Comparison of ENCODE assay signal across 8 cellular contexts in genomic region chr12:133080051-133080618, GRCh38. TPM values are rescaled to one million over a fixed set of nuclear protein-coding genes. Genes with fewer than 3 reads are reported as not detected.
DNase-seq lines count a peak whose midpoint lies in the region; ATAC-seq and TF ChIP-seq lines count a peak whose summit lies in the region.

No MANE protein-coding gene starts in this region.

- H3K36me3 Mint-ChIP-seq in activated CD4-positive, alpha-beta memory T cell treated with anti-CD3 and anti-CD28 coated beads for 36 hours, result peaks cover 54% of the 10 kb centered on the region

- no peaks in the 10 kb centered on the region for H3K27me3 ChIP-seq in ectodermal cell (ENCODE audit: control insufficient read depth, insufficient read depth, low read length, poor library complexity, severe bottlenecking)

- H3K27me3 Mint-ChIP-seq in activated CD4-positive, alpha-beta memory T cell treated with anti-CD3 and anti-CD28 coated beads for 36 hours, result no peaks in the 10 kb centered on the region

- H3K36me3 ChIP-seq in ectodermal cell (ENCODE audit: control insufficient read depth, insufficient read depth, low read length), result peaks cover 35% of the 10 kb centered on the region

- H3K4me1 ChIP-seq in ectodermal cell (ENCODE audit: control insufficient read depth, insufficient read depth, low read length), result no peaks in the 10 kb centered on the region

- intact Hi-C loops in activated CD4-positive, alpha-beta memory T cell treated with anti-CD3 and anti-CD28 coated beads for 36 hours (cut with micrococcal nuclease), result loop anchor here (1.0 to 2.0 kb wide), 10 partner anchors 43 to 370 kb away; partner anchors contain the start of genes ANKLE2, CHFR, PGAM5 and ZNF10
- intact Hi-C loops in lower leg skin (cut with DNase I; ENCODE audit: low total_unique reads), result no loop called here

- no peak overlapping the region for H3K4me3 Mint-ChIP-seq in activated CD4-positive, alpha-beta memory T cell treated with anti-CD3 and anti-CD28 coated beads for 36 hours

- ATAC-seq in GM19351 (IDR thresholded peaks at IDR 0.05; ENCODE audit: unreplicated experiment) (peak; percentile 76), HG03520 (IDR thresholded peaks at IDR 0.05; ENCODE audit: unreplicated experiment) (peak; percentile 71)

- DNase-seq in CD1c-positive myeloid dendritic cell (ENCODE audit: extremely low spot score), result peak; percentile 99
- peak; percentile 98 for DNase-seq in NCI-H748 treated with DMSO at 0.1 percent for 48 hours (lab: John Stamatoyannopoulos, UW)
- DNase-seq in activated CD4-positive, alpha-beta memory T cell treated with anti-CD3 and anti-CD28 coated beads for 36 hours, result peak; percentile 98
- DNase-seq in lower leg skin (ENCODE audit: low spot score in 2 of 2), result peak; percentile 99
- DNase-seq in stimulated activated CD4-positive, alpha-beta T cell treated with anti-CD3 and anti-CD28 coated beads, Interleukin-4, amount 100 ng/mL, for 48 hours (ENCODE audit: low read depth in 2 of 2), result peak; percentile 88 to 90

- H3K4me3 ChIP-seq in ectodermal cell (ENCODE audit: insufficient read depth, low read depth, low read length) (peak overlapping the region; percentile 89), lower leg skin (ENCODE audit: low read depth, poor library complexity, severe bottlenecking) (peak overlapping the region; percentile 85)

- TF ChIP-seq POLR2A in lower leg skin (IDR thresholded peaks at IDR 0.05), result no peak

- H3K27ac ChIP-seq in ectodermal cell (ENCODE audit: insufficient read depth, low read depth, low read length, poor library complexity, severe bottlenecking), result peak overlapping the region; percentile 100

- H3K9me3 ChIP-seq in ectodermal cell (ENCODE audit: control insufficient read depth, low read length), result peaks cover 17% of the 10 kb centered on the region

- peaks cover 7% of the 10 kb centered on the region for H3K4me1 Mint-ChIP-seq in activated CD4-positive, alpha-beta memory T cell treated with anti-CD3 and anti-CD28 coated beads for 36 hours (ENCODE audit: low read depth)

- H3K9me3 Mint-ChIP-seq in activated CD4-positive, alpha-beta memory T cell treated with anti-CD3 and anti-CD28 coated beads for 36 hours, result peaks cover 72% of the 10 kb centered on the region

- no peak for TF ChIP-seq CTCF in lower leg skin (IDR thresholded peaks at IDR 0.05)

- CTCF ChIA-PET in activated CD4-positive, alpha-beta memory T cell treated with anti-CD3 and anti-CD28 coated beads for 36 hours (lab: Charles Lee), result interaction anchor here (0.7 to 2.1 kb wide), 3 partner anchors 50 to 101 kb away, joined by 3 to 10 read pairs (median 4); partner anchors contain the start of genes ZNF10, ZNF268 and ZNF891

- H3K27ac Mint-ChIP-seq in activated CD4-positive, alpha-beta memory T cell treated with anti-CD3 and anti-CD28 coated beads for 36 hours, result no peak overlapping the region

- POLR2A ChIA-PET in activated CD4-positive, alpha-beta memory T cell treated with anti-CD3 and anti-CD28 coated beads for 36 hours (lab: Charles Lee), result interaction anchor here (0.8 to 1.6 kb wide), 5 partner anchors 42 to 125 kb away, joined by 3 to 13 read pairs (median 6); partner anchors contain the start of genes ZNF10, ZNF26, ZNF268 and ZNF84

- WGBS in ectodermal cell, 2 experiments, result 0% methylated on average over 40 of the region's 40 CpGs
- WGBS in lower leg skin, 2 donors, result 0 to 1% methylated on average over 33 to 40 of the region's 40 CpGs

RNA-seq across cellular contexts. Expression of gene ZNF140, which starts 0.6 kb away (rescaled TPM):
- total RNA-seq in activated CD4-positive, alpha-beta memory T cell treated with anti-CD3 and anti-CD28 coated beads for 36 hours, result 10 to 100 TPM; 11.8 to 14.1 TPM
- polyA plus RNA-seq in ectodermal cell (2013, experiment 1 of 4), result 24.5 TPM
- 27.3 TPM for polyA plus RNA-seq in ectodermal cell (2013, experiment 2 of 4)
- 19.3 TPM for polyA plus RNA-seq in ectodermal cell (2013, experiment 3 of 4)
- 25.7 TPM for polyA plus RNA-seq in ectodermal cell (2013, experiment 4 of 4)
- 10 to 100 TPM; 10.3 to 21.5 (median 18.5) TPM for total RNA-seq in lower leg skin

RNA-seq across cellular contexts. Expression of gene ZNF84, which starts 42.8 kb away (rescaled TPM):
- 10 to 100 TPM; 10.1 to 11.8 TPM for total RNA-seq in activated CD4-positive, alpha-beta memory T cell treated with anti-CD3 and anti-CD28 coated beads for 36 hours
- polyA plus RNA-seq in ectodermal cell (2013, experiment 1 of 4), result 47.5 TPM
- polyA plus RNA-seq in ectodermal cell (2013, experiment 2 of 4), result 54.1 TPM
- polyA plus RNA-seq in ectodermal cell (2013, experiment 3 of 4), result 33.4 TPM
- 37.8 TPM for polyA plus RNA-seq in ectodermal cell (2013, experiment 4 of 4)
- total RNA-seq in lower leg skin, result 10 to 100 TPM; 15.7 to 18.9 (median 16.4) TPM

RNA-seq across cellular contexts. Expression of gene ZNF891, which starts 49.9 kb away (rescaled TPM):
- 1 to 10 TPM; 1.1 to 1.2 TPM for total RNA-seq in activated CD4-positive, alpha-beta memory T cell treated with anti-CD3 and anti-CD28 coated beads for 36 hours
- 4.5 TPM for polyA plus RNA-seq in ectodermal cell (2013, experiment 1 of 4)
- 5.3 TPM for polyA plus RNA-seq in ectodermal cell (2013, experiment 2 of 4)
- 2.7 TPM for polyA plus RNA-seq in ectodermal cell (2013, experiment 3 of 4)
- 3.1 TPM for polyA plus RNA-seq in ectodermal cell (2013, experiment 4 of 4)
- 1 to 10 TPM; 1.0 to 1.6 (median 1.4) TPM for total RNA-seq in lower leg skin

RNA-seq across cellular contexts. Expression of gene ZNF10, which starts 50.3 kb away (rescaled TPM):
- total RNA-seq in activated CD4-positive, alpha-beta memory T cell treated with anti-CD3 and anti-CD28 coated beads for 36 hours, result 1 to 10 TPM; 3.7 to 4.1 TPM
- polyA plus RNA-seq in ectodermal cell (2013, experiment 1 of 4), result 15.6 TPM
- polyA plus RNA-seq in ectodermal cell (2013, experiment 2 of 4), result 22.7 TPM
- polyA plus RNA-seq in ectodermal cell (2013, experiment 3 of 4), result 15.3 TPM
- polyA plus RNA-seq in ectodermal cell (2013, experiment 4 of 4), result 15.8 TPM
- total RNA-seq in lower leg skin, result 1 to 10 TPM; 2.2 to 8.8 (median 5.1) TPM

Comparison
In these comparisons a context has a peak if more than half of its experiments do, and no peak if none do; other contexts are left out.
1. Peak in every context shown above with its lines: DNase-seq, ATAC-seq, H3K4me3 ChIP-seq and H3K27ac ChIP-seq.